9 cellular contexts compared by ENCODE assay signal in genomic region chr6:15250440-15251168, GRCh38. TPM values are rescaled to one million over a fixed set of nuclear protein-coding genes. Genes with fewer than 3 reads are reported as not detected.
DNase-seq lines count a peak whose midpoint lies in the region; ATAC-seq and TF ChIP-seq lines count a peak whose summit lies in the region.
"Had no signal": no experiment of that assay in that cellular context is flagged by ENCODE, and none has a peak within 500 bp of the region (broad histone marks: within the 10 kb centered on the region; RNA-seq: fewer than 3 reads in every experiment).

No MANE protein-coding gene starts in this region.

- no peaks in the 10 kb centered on the region for H3K9me3 ChIP-seq in upper lobe of left lung

- peak overlapping the region; percentile 99 for H3K4me3 Mint-ChIP-seq in HFFc6
- peak overlapping the region; percentile 95 for H3K4me3 Mint-ChIP-seq in activated naive CD8-positive, alpha-beta T cell treated with anti-CD3 and anti-CD28 coated beads, Interleukin-2, amount 10 ng/mL, durations not matched to agents 7 days and 5 days
- H3K4me3 Mint-ChIP-seq in naive B cell = peak overlapping the region in 7 of 8 donors; percentile 19 to 100 (median 94)

- H3K36me3 Mint-ChIP-seq in HFFc6 (ENCODE audit: low read depth) = peaks cover 24% of the 10 kb centered on the region
- peaks cover 31% of the 10 kb centered on the region for H3K36me3 Mint-ChIP-seq in activated naive CD8-positive, alpha-beta T cell treated with anti-CD3 and anti-CD28 coated beads, Interleukin-2, amount 10 ng/mL, durations not matched to agents 7 days and 5 days
- H3K36me3 Mint-ChIP-seq in naive B cell = peaks cover 3 to 6% of the 10 kb centered on the region in 2 donors

- no peak for ATAC-seq in activated naive CD8-positive, alpha-beta T cell treated with anti-CD3 and anti-CD28 coated beads, Interleukin-2, amount 10 ng/mL, durations not matched to agents 7 days and 5 days (ENCODE audit: low read depth)
- ATAC-seq in naive B cell (ENCODE audit: low read depth in 2 of 2) (no peak), HG02981 (IDR thresholded peaks at IDR 0.05; ENCODE audit: unreplicated experiment) (no peak), upper lobe of left lung (ENCODE audit: low FRiP score in 2 of 2) (no peak), HG02678 (IDR thresholded peaks at IDR 0.05; ENCODE audit: unreplicated experiment) (no peak), GM21786 (IDR thresholded peaks at IDR 0.05; ENCODE audit: unreplicated experiment) (no peak)

- H3K4me3 ChIP-seq in upper lobe of left lung = no peak overlapping the region

- 75 to 82% methylated on average over 12 of the region's 12 CpGs for WGBS in upper lobe of left lung, 2 donors

- TF ChIP-seq EP300 in upper lobe of left lung (IDR thresholded peaks at IDR 0.05) = no peak

- H3K4me1 Mint-ChIP-seq in HFFc6 (ENCODE audit: low read depth) (peaks cover 34% of the 10 kb centered on the region), naive B cell (peaks cover 56 to 84% (median 69%) of the 10 kb centered on the region in 3 donors)
- peaks cover 59% of the 10 kb centered on the region for H3K4me1 Mint-ChIP-seq in activated naive CD8-positive, alpha-beta T cell treated with anti-CD3 and anti-CD28 coated beads, Interleukin-2, amount 10 ng/mL, durations not matched to agents 7 days and 5 days

- POLR2A ChIA-PET in activated naive CD8-positive, alpha-beta T cell treated with anti-CD3 and anti-CD28 coated beads, Interleukin-2, amount 10 ng/mL, durations not matched to agents 7 days and 5 days (lab: Charles Lee) = interaction anchor here (0.9 to 3.8 kb wide), 6 partner anchors 9 to 57 kb away, joined by 3 to 26 read pairs (median 9); no protein-coding TSS in a partner anchor

- no peaks in the 10 kb centered on the region for H3K27me3 ChIP-seq in upper lobe of left lung

- H3K27ac ChIP-seq in C4-2B = peak overlapping the region; percentile 60
- H3K27ac ChIP-seq in upper lobe of left lung = peak overlapping the region in 2 of 4 donors; percentile 10 to 98

- H3K4me1 ChIP-seq in upper lobe of left lung = peaks cover 16 to 41% (median 36%) of the 10 kb centered on the region in 4 donors

- H3K9me3 Mint-ChIP-seq in HFFc6 (no peaks in the 10 kb centered on the region), naive B cell (peaks cover 0 to 3% (median 0%) of the 10 kb centered on the region in 7 donors)
- H3K9me3 Mint-ChIP-seq in activated naive CD8-positive, alpha-beta T cell treated with anti-CD3 and anti-CD28 coated beads, Interleukin-2, amount 10 ng/mL, durations not matched to agents 7 days and 5 days = no peaks in the 10 kb centered on the region

- H3K27me3 Mint-ChIP-seq in HFFc6 (ENCODE audit: insufficient read depth) (peaks cover 5% of the 10 kb centered on the region), naive B cell (no peaks in the 10 kb centered on the region)
- no peaks in the 10 kb centered on the region for H3K27me3 Mint-ChIP-seq in activated naive CD8-positive, alpha-beta T cell treated with anti-CD3 and anti-CD28 coated beads, Interleukin-2, amount 10 ng/mL, durations not matched to agents 7 days and 5 days

- H3K27ac Mint-ChIP-seq in HFFc6 (no peak overlapping the region), naive B cell (peak overlapping the region; percentile 56 to 100 (median 88))
- H3K27ac Mint-ChIP-seq in activated naive CD8-positive, alpha-beta T cell treated with anti-CD3 and anti-CD28 coated beads, Interleukin-2, amount 10 ng/mL, durations not matched to agents 7 days and 5 days = peak overlapping the region; percentile 100

- TF ChIP-seq CTCF in C4-2B (conservative IDR thresholded peaks at IDR 0.05) (no peak), HFFc6 (IDR thresholded peaks at IDR 0.05) (no peak), upper lobe of left lung (IDR thresholded peaks at IDR 0.05) (no peak)

- H3K36me3 ChIP-seq in upper lobe of left lung = no peaks in the 10 kb centered on the region

- no peak for TF ChIP-seq POLR2A in upper lobe of left lung (IDR thresholded peaks at IDR 0.05)

- DNase-seq in HFFc6 (no peak), naive B cell (no peak), upper lobe of left lung (no peak)
- no peak for DNase-seq in activated naive CD8-positive, alpha-beta T cell treated with anti-CD3 and anti-CD28 coated beads, Interleukin-2, amount 10 ng/mL, durations not matched to agents 7 days and 5 days
- DNase-seq: OCI-M1 had no signal

RNA-seq across cellular contexts. Expression of gene JARID2, which starts 4.7 kb away (rescaled TPM):
- 10 to 100 TPM in 1 of 6 experiments, 1 to 10 TPM in 5; 8.3 to 10.1 (median 9.5) TPM for total RNA-seq in HFFc6 (2021; fragmentation: NEBNext Ultra II Directional; extraction: Animal tissue kit (Norgen Biotek cat#: 25700))
- 10 to 100 TPM; 30.0 to 31.5 TPM for total RNA-seq in activated naive CD8-positive, alpha-beta T cell treated with anti-CD3 and anti-CD28 coated beads, Interleukin-2, amount 10 ng/mL, durations not matched to agents 7 days and 5 days
- polyA plus RNA-seq in naive B cell (ENCODE audit: low read depth in 6 of 6) = 10 to 100 TPM in 5 of 6 donors, 1 to 10 TPM in 1; 2.7 to 21.9 (median 16.6) TPM
- 10 to 100 TPM in 5 of 6 donors, 1 to 10 TPM in 1; 9.6 to 37.7 (median 16.4) TPM for total RNA-seq in upper lobe of left lung
